In the genomic region with DNA sequence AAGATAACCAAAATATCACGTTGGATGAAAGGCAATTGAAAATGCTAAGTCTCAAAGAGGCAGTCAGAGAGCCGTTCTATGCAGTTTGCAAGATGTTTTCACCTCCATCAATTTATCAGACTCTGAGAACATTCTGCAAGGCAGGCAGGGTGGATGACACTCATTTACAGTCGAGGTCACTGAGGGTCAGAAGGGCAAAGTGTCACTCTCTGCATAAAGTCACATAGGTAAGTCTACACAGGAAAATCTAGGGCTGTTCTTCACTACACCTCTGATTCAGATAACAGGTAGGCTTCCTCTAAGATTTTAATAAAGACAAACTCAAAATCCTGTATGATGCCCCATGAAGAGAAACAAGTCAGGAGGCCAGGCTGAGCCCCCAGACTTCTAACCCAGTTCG, we compare ENCODE assay signal across 11 cellular contexts. TPM values are rescaled to one million over a fixed set of nuclear protein-coding genes. Genes with fewer than 3 reads are reported as not detected.
DNase-seq lines count a peak whose midpoint lies in the region; ATAC-seq and TF ChIP-seq lines count a peak whose summit lies in the region.
"Had no signal": no experiment of that assay in that cellular context is flagged by ENCODE, and none has a peak within 500 bp of the region (broad histone marks: within the 10 kb centered on the region; RNA-seq: fewer than 3 reads in every experiment).

No MANE protein-coding gene starts in this region.

- TF ChIP-seq CTCF in VCaP (conservative IDR thresholded peaks at IDR 0.05) (no peak), esophagus muscularis mucosa (IDR thresholded peaks at IDR 0.05) (no peak), prostate gland (IDR thresholded peaks at IDR 0.05) (no peak)

- H3K9me3 ChIP-seq in CD8-positive, alpha-beta memory T cell (ENCODE audit: low read length): no peaks in the 10 kb centered on the region
- H3K9me3 ChIP-seq in esophagus muscularis mucosa (no peaks in the 10 kb centered on the region), prostate gland (no peaks in the 10 kb centered on the region)

- no peaks in the 10 kb centered on the region for H3K9me3 Mint-ChIP-seq in CD8-positive, alpha-beta memory T cell
- H3K9me3 Mint-ChIP-seq in stimulated activated naive B cell treated with anti-CD40 and anti-IgM and Interleukin-4, amounts not matched to agents 10 μg/mL and 1 μg/mL and 100 μg/mL, for 72 hours: no peaks in the 10 kb centered on the region

- intact Hi-C loops in esophagus muscularis mucosa (cut with DNase I) (no loop called here), prostate gland (cut with DNase I) (loop anchor here (5.0 kb wide), 1 partner anchor 119 kb away; no protein-coding TSS in a partner anchor)

- TF ChIP-seq EP300 in esophagus muscularis mucosa (IDR thresholded peaks at IDR 0.05): no peak

- CTCF ChIA-PET in CD8-positive, alpha-beta memory T cell (lab: Charles Lee): interaction anchor here (1.2 kb wide), 1 partner anchor 62 kb away, joined by 5 read pairs; no protein-coding TSS in a partner anchor

- H3K36me3 Mint-ChIP-seq in CD8-positive, alpha-beta memory T cell: peaks cover 0 to 8% (median 8%) of the 10 kb centered on the region in 3 donors
- peaks cover 0 to 4% of the 10 kb centered on the region in 2 donors for H3K36me3 Mint-ChIP-seq in stimulated activated naive B cell treated with anti-CD40 and anti-IgM and Interleukin-4, amounts not matched to agents 10 μg/mL and 1 μg/mL and 100 μg/mL, for 72 hours

- peak overlapping the region in 5 of 8 donors; percentile 4 to 91 (median 86) for H3K27ac Mint-ChIP-seq in CD8-positive, alpha-beta memory T cell
- H3K27ac Mint-ChIP-seq in stimulated activated naive B cell treated with anti-CD40 and anti-IgM and Interleukin-4, amounts not matched to agents 10 μg/mL and 1 μg/mL and 100 μg/mL, for 72 hours: no peak overlapping the region

- peak overlapping the region in 6 of 7 donors; percentile 86 to 93 (median 88) for H3K4me3 Mint-ChIP-seq in CD8-positive, alpha-beta memory T cell
- H3K4me3 Mint-ChIP-seq in stimulated activated naive B cell treated with anti-CD40 and anti-IgM and Interleukin-4, amounts not matched to agents 10 μg/mL and 1 μg/mL and 100 μg/mL, for 72 hours: no peak overlapping the region

- peaks cover 10 to 27% of the 10 kb centered on the region in 2 donors for H3K27me3 Mint-ChIP-seq in CD8-positive, alpha-beta memory T cell
- H3K27me3 Mint-ChIP-seq in stimulated activated naive B cell treated with anti-CD40 and anti-IgM and Interleukin-4, amounts not matched to agents 10 μg/mL and 1 μg/mL and 100 μg/mL, for 72 hours: peaks cover 29 to 43% of the 10 kb centered on the region in 2 donors

- TF ChIP-seq POLR2A in esophagus muscularis mucosa (IDR thresholded peaks at IDR 0.05; ENCODE audit: low read depth) (no peak), prostate gland (IDR thresholded peaks at IDR 0.05) (no peak)

- POLR2A ChIA-PET in CD8-positive, alpha-beta memory T cell (lab: Charles Lee): interaction anchor here (2.2 kb wide), 1 partner anchor 46 kb away, joined by 12 read pairs; no protein-coding TSS in a partner anchor

- no peak for DNase-seq in CD8-positive, alpha-beta memory T cell
- DNase-seq in esophagus muscularis mucosa (ENCODE audit: extremely low spot score) (no peak), prostate gland (ENCODE audit: low spot score) (no peak), hypothalamus (lab: John Stamatoyannopoulos, UW) (no peak), NCI-H82 treated with DMSO at 0.1 percent for 48 hours (lab: John Stamatoyannopoulos, UW; ENCODE audit: unreplicated experiment) (no peak)
- no peak for DNase-seq in stimulated activated naive B cell treated with anti-CD40 and anti-IgM and Interleukin-4, amounts not matched to agents 10 μg/mL and 1 μg/mL and 100 μg/mL, for 72 hours
- no peak for DNase-seq in NK-92 treated with Interleukin-12 subunit alpha and Interleukin-12 subunit beta, amount 100 ng/mL, for 24 hours (lab: John Stamatoyannopoulos, UW)
- DNase-seq: activated CD4-positive, alpha-beta T cell treated with anti-CD3 and anti-CD28 coated beads, Interleukin-2, amount 50 U/mL, for 48 hours; effector memory CD4-positive, alpha-beta T cell; NCI-H748 treated with DMSO at 0.1 percent for 48 hours had no signal

- H3K27ac ChIP-seq in CD8-positive, alpha-beta memory T cell (ENCODE audit: low read depth, low read length): no peak overlapping the region
- H3K27ac ChIP-seq in VCaP (peak overlapping the region; percentile 77; the same call in 1 of the 2 replicates), esophagus muscularis mucosa (replicated peaks in 1 of 4) (peak overlapping the region; percentile 98 to 100 (median 100)), prostate gland (peak overlapping the region; percentile 81 to 97)

- ATAC-seq in stimulated activated naive B cell treated with anti-CD40 and anti-IgM and Interleukin-4, amounts not matched to agents 10 μg/mL and 1 μg/mL and 100 μg/mL, for 72 hours (replicated peaks): no peak

- no peaks in the 10 kb centered on the region for H3K27me3 ChIP-seq in CD8-positive, alpha-beta memory T cell (ENCODE audit: insufficient read depth, low read length, poor library complexity, severe bottlenecking)
- H3K27me3 ChIP-seq in esophagus muscularis mucosa (no peaks in the 10 kb centered on the region), prostate gland (replicated peaks; ENCODE audit: insufficient read depth) (no peaks in the 10 kb centered on the region)

- peaks cover 22% of the 10 kb centered on the region for H3K4me1 ChIP-seq in CD8-positive, alpha-beta memory T cell (ENCODE audit: insufficient read depth, low read length)
- H3K4me1 ChIP-seq in esophagus muscularis mucosa (peaks cover 35 to 66% (median 60%) of the 10 kb centered on the region in 4 donors), prostate gland (replicated peaks) (no peaks in the 10 kb centered on the region)

- 76% methylated on average over 4 of the region's 4 CpGs for WGBS in esophagus muscularis mucosa
- 51% methylated on average over 4 of the region's 4 CpGs for WGBS in prostate gland

- H3K4me3 ChIP-seq in CD8-positive, alpha-beta memory T cell (ENCODE audit: low read length): no peak overlapping the region
- H3K4me3 ChIP-seq in esophagus muscularis mucosa (peak overlapping the region in 1 of 4 donors; percentile 82), prostate gland (no peak overlapping the region)

- H3K36me3 ChIP-seq in CD8-positive, alpha-beta memory T cell (ENCODE audit: insufficient read depth, low read length): no peaks in the 10 kb centered on the region
- no peaks in the 10 kb centered on the region for H3K36me3 ChIP-seq in esophagus muscularis mucosa
- no peaks in the 10 kb centered on the region for H3K36me3 ChIP-seq in prostate gland

- peaks cover 31 to 37% (median 35%) of the 10 kb centered on the region in 3 donors for H3K4me1 Mint-ChIP-seq in CD8-positive, alpha-beta memory T cell
- H3K4me1 Mint-ChIP-seq in stimulated activated naive B cell treated with anti-CD40 and anti-IgM and Interleukin-4, amounts not matched to agents 10 μg/mL and 1 μg/mL and 100 μg/mL, for 72 hours: peaks cover 12 to 17% of the 10 kb centered on the region in 2 donors

RNA-seq across cellular contexts. Expression of gene PLEKHA1, which starts 1.4 kb away (rescaled TPM):
- total RNA-seq in CD8-positive, alpha-beta memory T cell: 10 to 100 TPM; 14.5 to 16.8 TPM
- polyA plus RNA-seq in CD8-positive, alpha-beta memory T cell: 101 TPM
- total RNA-seq in esophagus muscularis mucosa (100 to 1,000 TPM in 1 of 4 donors, 10 to 100 TPM in 3; 51.4 to 101 (median 62.1) TPM), prostate gland (10 to 100 TPM; 24.2 to 35.2 TPM)

Comparison
In these comparisons a context has a peak if more than half of its experiments do, and no peak if none do; other contexts are left out.
1. H3K4me3 Mint-ChIP-seq: peak in CD8-positive, alpha-beta memory T cell (6 of 7); none in stimulated activated naive B cell treated with anti-CD40 and anti-IgM and Interleukin-4, amounts not matched to agents 10 μg/mL and 1 μg/mL and 100 μg/mL, for 72 hours (0 of 2).